Comparison of ENCODE assay signal across 8 cellular contexts in the genomic region with DNA sequence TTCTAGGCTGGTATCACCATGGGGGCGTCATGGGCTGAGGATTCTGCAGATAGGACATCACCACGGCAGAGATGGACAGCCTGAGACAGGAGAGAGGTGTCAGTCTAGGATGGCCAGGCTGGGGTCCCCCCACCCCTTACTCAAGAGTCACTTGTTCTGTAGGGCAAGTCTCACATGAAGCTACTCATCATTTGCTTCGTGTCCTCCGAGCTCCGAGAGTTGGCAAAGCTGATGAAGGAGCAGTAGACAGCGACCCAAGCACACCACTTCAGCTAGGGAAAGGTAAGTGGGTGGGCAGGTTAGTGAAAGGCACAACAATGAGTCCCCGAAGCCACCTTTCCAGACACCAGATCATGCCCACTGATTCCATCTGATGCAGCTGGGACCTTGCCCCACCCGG. TPM values are rescaled to one million over a fixed set of nuclear protein-coding genes. Genes with fewer than 3 reads are reported as not detected.
DNase-seq lines count a peak whose midpoint lies in the region; ATAC-seq and TF ChIP-seq lines count a peak whose summit lies in the region.

No MANE protein-coding gene starts in this region.

- ATAC-seq in GM18520 (IDR thresholded peaks at IDR 0.05; ENCODE audit: unreplicated experiment) (no peak), GM21360 (IDR thresholded peaks at IDR 0.05; ENCODE audit: unreplicated experiment) (no peak)

- H3K4me1 Mint-ChIP-seq in CD14-positive monocyte, result peaks cover 47% of the 10 kb centered on the region

- peaks cover 0 to 3% (median 0%) of the 10 kb centered on the region in 3 donors for H3K27me3 Mint-ChIP-seq in CD14-positive monocyte (ENCODE audit: low read depth in 3 of 3)

- TF ChIP-seq CTCF in CD14-positive monocyte (IDR thresholded peaks at IDR 0.05), result no peak
- TF ChIP-seq CTCF in OCI-LY1 (IDR thresholded peaks at IDR 0.05; ENCODE audit: low read length), result no peak

- H3K9me3 ChIP-seq in OCI-LY1 (ENCODE audit: low read length) (no peaks in the 10 kb centered on the region), endocrine pancreas (ENCODE audit: control insufficient read depth, low read length) (no peaks in the 10 kb centered on the region), neuron (ENCODE audit: low read length) (no peaks in the 10 kb centered on the region)

- no peak for DNase-seq in CD14-positive monocyte (ENCODE audit: low spot score)
- no peak for DNase-seq in Kasumi-1 (lab: John Stamatoyannopoulos, UW)
- DNase-seq in D341Med (ENCODE audit: low spot score), result no peak

- peak overlapping the region; percentile 88 for H3K9ac ChIP-seq in OCI-LY1 (ENCODE audit: low read length)
- peak overlapping the region; percentile 66 for H3K9ac ChIP-seq in endocrine pancreas (ENCODE audit: control insufficient read depth, insufficient read depth, low read length)

- peak overlapping the region; percentile 90 to 97 for H3K4me3 Mint-ChIP-seq in CD14-positive monocyte

- peaks cover 29% of the 10 kb centered on the region for H3K36me3 ChIP-seq in OCI-LY1 (ENCODE audit: insufficient read depth, low read length)
- no peaks in the 10 kb centered on the region for H3K36me3 ChIP-seq in endocrine pancreas (ENCODE audit: control insufficient read depth, insufficient read depth, low read length)
- peaks cover 36% of the 10 kb centered on the region for H3K36me3 ChIP-seq in neuron (ENCODE audit: insufficient read depth, low read length)

- no peak overlapping the region for H2AFZ ChIP-seq in OCI-LY1 (ENCODE audit: low read length)
- no peak overlapping the region for H2AFZ ChIP-seq in neuron (ENCODE audit: low read depth, low read length)

- no peaks in the 10 kb centered on the region for H3K9me3 Mint-ChIP-seq in CD14-positive monocyte

- no peaks in the 10 kb centered on the region for H3K79me2 ChIP-seq in OCI-LY1 (ENCODE audit: insufficient read depth, low read length)

- H3K4me1 ChIP-seq in OCI-LY1 (ENCODE audit: insufficient read depth, low read length, severe bottlenecking), result peaks cover 43% of the 10 kb centered on the region
- no peaks in the 10 kb centered on the region for H3K4me1 ChIP-seq in endocrine pancreas (ENCODE audit: control insufficient read depth, insufficient read depth, low read length)
- peaks cover 41% of the 10 kb centered on the region for H3K4me1 ChIP-seq in neuron (ENCODE audit: insufficient read depth, low read length)

- no peaks in the 10 kb centered on the region for H3F3A ChIP-seq in OCI-LY1 (ENCODE audit: insufficient read depth, low read length)

- no peaks in the 10 kb centered on the region for H4K20me1 ChIP-seq in OCI-LY1 (ENCODE audit: insufficient read depth, low read length)

- H3K27ac ChIP-seq in OCI-LY1 (ENCODE audit: low read depth, low read length, poor library complexity, severe bottlenecking), result no peak overlapping the region

- intact Hi-C loops in CD14-positive monocyte (cut with micrococcal nuclease), result loop anchor here (2.0 to 10.0 kb wide), 5 partner anchors 54 to 504 kb away; partner anchors contain the start of genes ZNF490 (in 2 of the 2), ZNF791 (in 2 of the 2), JUNB (in 1 of the 2) and ZNF136 (in 1 of the 2)

- H3K27me3 ChIP-seq in OCI-LY1 (ENCODE audit: insufficient read depth, low read length) (no peaks in the 10 kb centered on the region), endocrine pancreas (ENCODE audit: control insufficient read depth, insufficient read depth, low read length) (no peaks in the 10 kb centered on the region), neuron (ENCODE audit: insufficient read depth, low read length) (no peaks in the 10 kb centered on the region)

- H3K27ac Mint-ChIP-seq in CD14-positive monocyte, result peak overlapping the region; percentile 97 to 100 (median 100)

- H3K36me3 Mint-ChIP-seq in CD14-positive monocyte, result peaks cover 23 to 39% of the 10 kb centered on the region in 2 donors

- H3K4me3 ChIP-seq in OCI-LY1 (ENCODE audit: low read depth, low read length, poor library complexity, severe bottlenecking) (peak overlapping the region; percentile 86), endocrine pancreas (ENCODE audit: control insufficient read depth, insufficient read depth, low read length) (peak overlapping the region; percentile 54), neuron (ENCODE audit: low read length) (peak overlapping the region; percentile 91)

- H3K4me2 ChIP-seq in OCI-LY1 (ENCODE audit: low read length), result peak overlapping the region; percentile 73

- H3K9me2 ChIP-seq in OCI-LY1 (ENCODE audit: low read depth, low read length), result no peaks in the 10 kb centered on the region

RNA-seq across cellular contexts. Expression of gene WDR83, which starts 1.7 kb away (rescaled TPM):
- 1 to 10 TPM; 7.9 to 9.9 TPM for polyA plus RNA-seq in CD14-positive monocyte

RNA-seq across cellular contexts. Expression of gene MAN2B1, which starts 1.8 kb away (rescaled TPM):
- 100 to 1,000 TPM; 218 to 305 TPM for polyA plus RNA-seq in CD14-positive monocyte

RNA-seq across cellular contexts. Expression of gene DHPS, which starts 13.3 kb away (rescaled TPM):
- 10 to 100 TPM; 51.0 to 53.4 TPM for polyA plus RNA-seq in CD14-positive monocyte

RNA-seq across cellular contexts. Expression of gene GNG14, which starts 19.5 kb away (rescaled TPM):
- polyA plus RNA-seq in CD14-positive monocyte, result not detected

RNA-seq across cellular contexts. Expression of gene FBXW9, which starts 28.1 kb away (rescaled TPM):
- polyA plus RNA-seq in CD14-positive monocyte, result 1 to 10 TPM; 5.1 to 7.2 TPM
